Comparison of ENCODE assay signal across 1 cellular context in the genomic region with DNA sequence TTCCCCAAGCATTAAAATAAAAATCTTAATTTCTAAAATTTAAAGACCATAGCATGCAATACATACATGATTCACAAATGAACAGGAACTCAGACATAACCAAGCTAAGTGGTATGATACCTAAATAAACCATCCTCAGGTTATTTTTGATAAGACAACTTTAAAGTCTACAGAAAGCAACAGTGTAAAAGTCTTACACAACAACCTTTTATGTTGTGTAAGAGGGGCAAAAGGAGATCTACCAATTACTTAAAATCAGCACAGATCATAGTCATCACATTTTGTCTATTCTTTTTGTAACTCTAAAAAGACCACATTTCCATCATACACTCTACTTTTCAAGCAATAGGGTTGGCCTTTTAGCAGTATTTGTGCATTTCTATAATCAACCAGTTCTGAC.
TF ChIP-seq lines count a peak whose summit lies in the region.

No MANE protein-coding gene starts in this region.

TF ChIP-seq in HepG2, 621 proteins besides CTCF, POLR2A, EP300 and RAD21 (continued from another document):
- TF ChIP-seq ZNF18 (CRISPR knock-in tag; IDR thresholded peaks at IDR 0.05; ENCODE audit: insufficient replicate concordance): no peak
- TF ChIP-seq ZNF274 (CRISPR knock-in tag; IDR thresholded peaks at IDR 0.05): no peak
